In genomic region chr3:184344579-184345350, GRCh38 we compare ENCODE assay signal across 23 cellular contexts. TPM values are rescaled to one million over a fixed set of nuclear protein-coding genes. Genes with fewer than 3 reads are reported as not detected.
DNase-seq lines count a peak whose midpoint lies in the region; ATAC-seq and TF ChIP-seq lines count a peak whose summit lies in the region.
"Had no signal": no experiment of that assay in that cellular context is flagged by ENCODE, and none has a peak within 500 bp of the region (broad histone marks: within the 10 kb centered on the region; RNA-seq: fewer than 3 reads in every experiment).

No MANE protein-coding gene starts in this region.

- TF ChIP-seq POLR2A in testis (IDR thresholded peaks at IDR 0.05), result no peak

- TF ChIP-seq EP300 in SK-N-SH (IDR thresholded peaks at IDR 0.05; ENCODE audit: borderline replicate concordance in 1 of 2, low read depth in 1 of 2, low read length in 1 of 2), result no peak

- no peaks in the 10 kb centered on the region for H3K9me3 ChIP-seq in SK-N-SH
- H3K9me3 ChIP-seq in testis, result no peaks in the 10 kb centered on the region
- H3K9me3 ChIP-seq: BE2C, body of pancreas, pancreas, SJCRH30 had no signal

- H3K27ac ChIP-seq in SK-N-SH (ENCODE audit: low read depth in 2 of 2, low read length in 1 of 2) (no peak overlapping the region), angular gyrus (ENCODE audit: low read depth, low read length) (peak overlapping the region; percentile 85), testis (peak overlapping the region; percentile 15 to 68)
- H3K27ac ChIP-seq: SJCRH30 had no signal

- peaks cover 0 to 5% of the 10 kb centered on the region in 2 experiments; a peak in 1 of 4 replicates for H3K4me1 ChIP-seq in SK-N-SH (ENCODE audit: control insufficient read depth in 1 of 2, insufficient read depth in 2 of 2, low read depth in 1 of 2, low read length in 1 of 2)
- peaks cover 46% of the 10 kb centered on the region for H3K4me1 ChIP-seq in testis
- H3K4me1 ChIP-seq: pancreas, SJCRH30 had no signal

- H3K4me1 Mint-ChIP-seq in CD14-positive monocyte, result peaks cover 20% of the 10 kb centered on the region
- H3K4me1 Mint-ChIP-seq: stimulated activated memory B cell treated with anti-CD40 and anti-IgM and Interleukin-4, amounts not matched to agents 10 μg/mL and 1 μg/mL and 100 μg/mL, for 72 hours had no signal

- intact Hi-C loops in testis (cut with DNase I; ENCODE audit: low total_unique reads), result no loop called here
- intact Hi-C loops in CD14-positive monocyte (cut with micrococcal nuclease), result no loop called here

- H3K27me3 ChIP-seq in SK-N-SH (ENCODE audit: insufficient read depth) (no peaks in the 10 kb centered on the region), testis (no peaks in the 10 kb centered on the region)
- H3K27me3 ChIP-seq: BE2C, body of pancreas, pancreas, SJCRH30 had no signal

- WGBS in SK-N-SH (ENCODE audit: low lambda C conversion rate), result 86% methylated on average over 1 of the region's 24 CpGs
- 75 to 85% methylated on average over 11 to 24 of the region's 24 CpGs for WGBS in testis, 2 donors

- H3K9me3 Mint-ChIP-seq in CD14-positive monocyte, result peaks cover 0 to 1% (median 0%) of the 10 kb centered on the region in 7 donors
- H3K9me3 Mint-ChIP-seq: activated naive CD8-positive, alpha-beta T cell treated with anti-CD3 and anti-CD28 coated beads, Interleukin-2, amount 10 ng/mL, durations not matched to agents 7 days and 5 days; activated T-helper 2 cell treated with anti-CD3 and anti-CD28 coated beads, Interferon-gamma antibody, Interleukin-2, Interleukin-4, amounts not matched to agents 10 μg/mL and 5 μg/mL and 100 μg/mL, durations not matched to agents 14 hours and 24 hours and 36 hours; naive B cell; stimulated activated memory B cell treated with anti-CD40 and anti-IgM and Interleukin-4, amounts not matched to agents 10 μg/mL and 1 μg/mL and 100 μg/mL, for 72 hours; T-helper 1 cell treated with Interleukin-12 subunit alpha and Interleukin-12 subunit beta and Interleukin-4 antibody, amounts not matched to agents 30 μg/mL and 1 μg/mL, for 36 hours; type B pancreatic cell had no signal

- H3K27ac Mint-ChIP-seq in CD14-positive monocyte, result no peak overlapping the region
- H3K27ac Mint-ChIP-seq: activated naive CD8-positive, alpha-beta T cell treated with anti-CD3 and anti-CD28 coated beads, Interleukin-2, amount 10 ng/mL, durations not matched to agents 7 days and 5 days; activated T-helper 2 cell treated with anti-CD3 and anti-CD28 coated beads, Interferon-gamma antibody, Interleukin-2, Interleukin-4, amounts not matched to agents 10 μg/mL and 5 μg/mL and 100 μg/mL, durations not matched to agents 14 hours and 24 hours and 36 hours; stimulated activated memory B cell treated with anti-CD40 and anti-IgM and Interleukin-4, amounts not matched to agents 10 μg/mL and 1 μg/mL and 100 μg/mL, for 72 hours; T-helper 1 cell treated with Interleukin-12 subunit alpha and Interleukin-12 subunit beta and Interleukin-4 antibody, amounts not matched to agents 30 μg/mL and 1 μg/mL, for 36 hours had no signal

- H3K36me3 ChIP-seq in SK-N-SH (replicated peaks in 1 of 2; ENCODE audit: control insufficient read depth in 1 of 2, insufficient read depth in 2 of 2, low read length in 1 of 2) (peaks cover 3 to 37% of the 10 kb centered on the region in 2 experiments), testis (ENCODE audit: low read depth, missing control alignments) (no peaks in the 10 kb centered on the region)
- H3K36me3 ChIP-seq: pancreas, SJCRH30 had no signal

- H4K20me1 ChIP-seq in SK-N-SH (ENCODE audit: insufficient read depth), result 0 out of 2 replicates have a peak, but pooled peaks cover 5% of the 10 kb centered on the region

- H2AFZ ChIP-seq in SK-N-SH (ENCODE audit: low read depth), result no peak overlapping the region

- H3F3A ChIP-seq in SK-N-SH (replicated peaks; ENCODE audit: insufficient read depth), result peaks cover 4% of the 10 kb centered on the region

- ATAC-seq in SK-N-SH treated with all-trans-retinoic acid at 6 μM for 48 hours, result peak; percentile 4; the same call in 1 of the 3 replicates
- no peak for ATAC-seq in GM18858 (IDR thresholded peaks at IDR 0.05; ENCODE audit: unreplicated experiment)

- peaks cover 24% of the 10 kb centered on the region for H3K79me2 ChIP-seq in SK-N-SH (ENCODE audit: insufficient read depth)

- H3K27me3 Mint-ChIP-seq in CD14-positive monocyte (ENCODE audit: low read depth in 3 of 3), result peaks cover 0 to 3% (median 1%) of the 10 kb centered on the region in 3 donors
- H3K27me3 Mint-ChIP-seq: activated naive CD8-positive, alpha-beta T cell treated with anti-CD3 and anti-CD28 coated beads, Interleukin-2, amount 10 ng/mL, durations not matched to agents 7 days and 5 days; naive B cell; stimulated activated memory B cell treated with anti-CD40 and anti-IgM and Interleukin-4, amounts not matched to agents 10 μg/mL and 1 μg/mL and 100 μg/mL, for 72 hours; type B pancreatic cell had no signal

- TF ChIP-seq CTCF in SK-N-SH (IDR thresholded peaks at IDR 0.05) (no peak), testis (IDR thresholded peaks at IDR 0.05) (no peak), CD14-positive monocyte (IDR thresholded peaks at IDR 0.05) (no peak)

- H3K4me2 ChIP-seq in SK-N-SH, result no peak overlapping the region

- H3K4me3 Mint-ChIP-seq in CD14-positive monocyte, result no peak overlapping the region
- H3K4me3 Mint-ChIP-seq: activated naive CD8-positive, alpha-beta T cell treated with anti-CD3 and anti-CD28 coated beads, Interleukin-2, amount 10 ng/mL, durations not matched to agents 7 days and 5 days; naive B cell; stimulated activated memory B cell treated with anti-CD40 and anti-IgM and Interleukin-4, amounts not matched to agents 10 μg/mL and 1 μg/mL and 100 μg/mL, for 72 hours; T-helper 1 cell treated with Interleukin-12 subunit alpha and Interleukin-12 subunit beta and Interleukin-4 antibody, amounts not matched to agents 30 μg/mL and 1 μg/mL, for 36 hours; type B pancreatic cell had no signal

- peaks cover 47 to 55% of the 10 kb centered on the region in 2 donors for H3K36me3 Mint-ChIP-seq in CD14-positive monocyte
- H3K36me3 Mint-ChIP-seq: activated naive CD8-positive, alpha-beta T cell treated with anti-CD3 and anti-CD28 coated beads, Interleukin-2, amount 10 ng/mL, durations not matched to agents 7 days and 5 days had no signal

- no peak for TF ChIP-seq RAD21 in SK-N-SH (IDR thresholded peaks at IDR 0.05; ENCODE audit: low read length)

- H3K4me3 ChIP-seq in SK-N-SH (ENCODE audit: low read depth in 2 of 2, low read length in 1 of 2), result no peak overlapping the region
- no peak overlapping the region for H3K4me3 ChIP-seq in testis
- H3K4me3 ChIP-seq: body of pancreas, pancreas, SJCRH30 had no signal

- no peaks in the 10 kb centered on the region for H3K9me2 ChIP-seq in SK-N-SH

- no peak overlapping the region for H3K9ac ChIP-seq in SK-N-SH

- no peak for DNase-seq in SK-N-SH
- DNase-seq in left kidney (ENCODE audit: low read depth, low spot score), result peak; percentile 24
- no peak for DNase-seq in testis
- DNase-seq in Ammon's horn (ENCODE audit: low spot score), result no peak
- no peak for DNase-seq in CD14-positive monocyte (ENCODE audit: low spot score)
- DNase-seq: activated CD4-positive, alpha-beta T cell treated with anti-CD3 and anti-CD28 coated beads, Interleukin-2, amount 50 U/mL, for 1 hour; activated CD8-positive, alpha-beta memory T cell treated with anti-CD3 and anti-CD28 coated beads, Interleukin-2, amount 50 U/mL, for 4 hours; activated naive CD8-positive, alpha-beta T cell treated with anti-CD3 and anti-CD28 coated beads, Interleukin-2, amount 10 ng/mL, durations not matched to agents 7 days and 5 days; naive B cell; SJCRH30 had no signal

- POLR2A ChIA-PET in SK-N-SH (lab: Yijun Ruan, JAX), result interaction anchor here (0.9 to 1.5 kb wide), 3 partner anchors 7 to 16 kb away, joined by 3 to 4 read pairs (median 4); partner anchors contain the start of gene FAM131A

- CTCF ChIA-PET in SK-N-SH (lab: Yijun Ruan, JAX), result interaction anchor here (1.0 to 5.3 kb wide), 6 partner anchors 8 to 95 kb away, joined by 3 to 42 read pairs (median 3); partner anchors contain the start of genes EEF1AKMT4 and FAM131A

TF ChIP-seq in SK-N-SH treated with all-trans-retinoic acid at 6 μM for 48 hours, 23 proteins besides CTCF, POLR2A, EP300 and RAD21 (continues in another document):
- TF ChIP-seq RARB (CRISPR knock-in tag; IDR thresholded peaks at IDR 0.05), result no peak

RNA-seq across cellular contexts. Expression of gene FAM131A, which starts 7.4 kb away (rescaled TPM):
- polyA plus RNA-seq in SK-N-SH (2012; rRNA removed) (31.6 and 34.2 TPM in 2 replicates), testis (ENCODE audit: insufficient read depth, low read depth, low replicate concordance) (28.1 TPM), CD14-positive monocyte (1 to 10 TPM; 5.8 to 7.7 TPM)
- 17.5 and 27.0 TPM in 2 replicates for polyA plus RNA-seq in SK-N-SH (2012; cell fraction: cytosol; rRNA removed)
- polyA plus RNA-seq in SK-N-SH (2012; cell fraction: nucleus; rRNA removed), result 56.4 and 63.9 TPM in 2 replicates
- total RNA-seq in testis, result 10 to 100 TPM; 75.9 to 77.2 TPM

RNA-seq across cellular contexts. Expression of gene CLCN2, which starts 16.6 kb away (rescaled TPM):
- 8.6 and 9.1 TPM in 2 replicates for polyA plus RNA-seq in SK-N-SH (2012; rRNA removed)
- polyA plus RNA-seq in SK-N-SH (2012; cell fraction: cytosol; rRNA removed), result 2.8 and 3.9 TPM in 2 replicates
- 38.1 TPM in 2 replicates for polyA plus RNA-seq in SK-N-SH (2012; cell fraction: nucleus; rRNA removed)
- 100 to 1,000 TPM in 1 of 2 donors, 10 to 100 TPM in 1; 98.2 to 118 TPM for total RNA-seq in testis
- 46.7 TPM for polyA plus RNA-seq in testis (ENCODE audit: insufficient read depth, low read depth, low replicate concordance)
- under 1 TPM in 1 of 2 donors, not detected in 1; 0.16 TPM for polyA plus RNA-seq in CD14-positive monocyte

RNA-seq across cellular contexts. Expression of gene POLR2H, which starts 16.7 kb away (rescaled TPM):
- 206 and 258 TPM in 2 replicates for polyA plus RNA-seq in SK-N-SH (2012; rRNA removed)
- polyA plus RNA-seq in SK-N-SH (2012; cell fraction: cytosol; rRNA removed), result 216 and 239 TPM in 2 replicates
- 457 and 484 TPM in 2 replicates for polyA plus RNA-seq in SK-N-SH (2012; cell fraction: nucleus; rRNA removed)
- total RNA-seq in testis, result 10 to 100 TPM; 65.0 to 76.4 TPM
- 72.2 TPM for polyA plus RNA-seq in testis (ENCODE audit: insufficient read depth, low read depth, low replicate concordance)
- polyA plus RNA-seq in CD14-positive monocyte, result 10 to 100 TPM; 21.7 to 24.6 TPM

RNA-seq across cellular contexts. Expression of gene EIF4G1, which starts 30.4 kb away (rescaled TPM):
- 207 and 262 TPM in 2 replicates for polyA plus RNA-seq in SK-N-SH (2012; rRNA removed)
- polyA plus RNA-seq in SK-N-SH (2012; cell fraction: cytosol; rRNA removed), result 144 and 191 TPM in 2 replicates
- 356 and 392 TPM in 2 replicates for polyA plus RNA-seq in SK-N-SH (2012; cell fraction: nucleus; rRNA removed)
- total RNA-seq in testis, result 100 to 1,000 TPM; 295 TPM
- 255 TPM for polyA plus RNA-seq in testis (ENCODE audit: insufficient read depth, low read depth, low replicate concordance)
- 10 to 100 TPM; 13.9 to 24.2 TPM for polyA plus RNA-seq in CD14-positive monocyte

RNA-seq across cellular contexts. Expression of gene THPO, which starts 33.2 kb away (rescaled TPM):
- polyA plus RNA-seq in SK-N-SH (2012; rRNA removed) (0.07 and 0.21 TPM in 2 replicates), testis (ENCODE audit: insufficient read depth, low read depth, low replicate concordance) (7.6 TPM), CD14-positive monocyte (not detected)
- 0.01 and 0.04 TPM in 2 replicates for polyA plus RNA-seq in SK-N-SH (2012; cell fraction: cytosol; rRNA removed)
- polyA plus RNA-seq in SK-N-SH (2012; cell fraction: nucleus; rRNA removed), result 0.19 and 0.27 TPM in 2 replicates
- under 1 TPM; 0.71 to 0.93 TPM for total RNA-seq in testis
- total RNA-seq: activated naive CD8-positive, alpha-beta T cell treated with anti-CD3 and anti-CD28 coated beads, Interleukin-2, amount 10 ng/mL, durations not matched to agents 7 days and 5 days; activated T-helper 2 cell treated with anti-CD3 and anti-CD28 coated beads, Interferon-gamma antibody, Interleukin-2, Interleukin-4, amounts not matched to agents 10 μg/mL and 5 μg/mL and 100 μg/mL, durations not matched to agents 14 hours and 24 hours and 36 hours; body of pancreas; endothelial cell of umbilical vein; mammary epithelial cell; PC-3 had no signal
- polyA plus RNA-seq: mammary epithelial cell had no signal

Comparison
In these comparisons a context has a peak if more than half of its experiments do, and no peak if none do; other contexts are left out.
1. H3K27ac ChIP-seq: peak in angular gyrus (single experiment) and testis (2 of 2); none in SK-N-SH (0 of 2).